ENCODE assay signal across 9 cellular contexts in the genomic region with DNA sequence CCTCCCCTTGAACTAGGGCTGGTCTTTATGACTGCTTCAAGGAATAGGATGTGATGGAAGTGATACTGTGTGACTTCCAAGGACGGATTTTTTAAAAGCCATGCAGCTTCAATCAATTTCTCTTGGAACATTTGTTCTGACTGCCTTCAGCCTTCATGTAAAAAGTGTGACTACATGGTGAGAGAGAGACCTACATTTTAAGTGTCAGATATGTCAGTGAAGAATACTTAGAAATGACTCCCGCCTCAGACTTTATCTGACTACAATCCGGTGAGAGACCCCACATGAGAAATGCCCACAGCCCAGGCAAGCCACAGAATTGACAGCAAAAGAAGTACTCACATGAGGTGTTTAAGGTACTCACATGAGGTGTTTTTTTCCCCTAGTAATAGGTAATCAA.
"Had no signal": no experiment of that assay in that cellular context is flagged by ENCODE, and none has a peak within 500 bp of the region (broad histone marks: within the 10 kb centered on the region; RNA-seq: fewer than 3 reads in every experiment).

No MANE protein-coding gene starts in this region.

- H3K4me1 Mint-ChIP-seq: GM23338, H9, IgD-negative memory B cell had no signal

- H3K4me2 ChIP-seq: GM23338 had no signal

- DNase-seq: H9, HCEC 1CT, KBM-7 had no signal

- H3K27me3 Mint-ChIP-seq: IgD-negative memory B cell had no signal

- H3K9me3 Mint-ChIP-seq: GM23338, H9, IgD-negative memory B cell had no signal

- H3K4me3 ChIP-seq: GM23338 had no signal

- H3K36me3 Mint-ChIP-seq: IgD-negative memory B cell had no signal

- H3K4me3 Mint-ChIP-seq: GM23338, H9, IgD-negative memory B cell had no signal

- ATAC-seq: GM23338, HepG2 had no signal

- H3K27ac ChIP-seq: HL-60 had no signal

- FAIRE-seq: H1, H54, HepG2 had no signal

- H2AFZ ChIP-seq: GM23338 had no signal

- H3K27ac Mint-ChIP-seq: GM23338, H9, IgD-negative memory B cell had no signal
